ENCODE assay signal across 1 cellular context in the genomic region with DNA sequence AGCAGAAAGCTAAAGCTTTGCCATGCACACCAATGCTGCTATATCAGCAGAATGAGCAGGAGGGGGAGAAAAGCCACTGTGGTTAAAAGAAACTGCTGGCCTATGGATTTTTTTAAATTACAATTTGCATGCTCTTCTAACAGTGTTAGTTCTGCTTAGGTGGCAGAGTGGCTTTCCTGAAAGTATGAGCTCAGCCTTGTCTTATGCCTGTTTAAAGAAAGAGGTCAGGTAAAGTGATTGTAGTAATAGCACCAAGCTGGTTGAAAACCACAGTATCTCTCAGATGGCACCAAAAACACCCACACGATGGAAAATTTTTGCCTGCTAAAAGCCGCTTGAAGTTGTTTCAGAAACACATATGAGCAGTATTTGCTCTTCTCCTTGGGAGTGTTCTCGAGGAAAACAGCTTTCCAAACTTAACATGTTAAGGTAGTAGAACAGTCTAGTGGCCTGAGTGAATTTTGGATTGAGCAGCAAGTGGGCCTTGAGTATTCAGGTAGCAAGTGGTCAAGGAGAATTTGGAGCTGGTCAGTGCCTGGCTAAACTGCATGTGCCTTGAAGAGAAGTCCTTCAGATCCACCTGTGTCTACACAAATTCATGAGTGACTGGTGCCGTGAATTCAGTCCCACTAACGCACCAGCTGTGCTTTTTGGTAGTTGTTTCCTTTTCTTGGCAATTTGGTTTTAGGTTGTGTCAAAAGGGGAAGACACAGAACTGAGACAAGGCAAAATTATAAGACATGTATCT.
TF ChIP-seq lines count a peak whose summit lies in the region.

No MANE protein-coding gene starts in this region.

TF ChIP-seq in GM12878, 131 proteins besides CTCF, POLR2A, EP300 and RAD21 (continued from another document and continues in another):
- TF ChIP-seq PKNOX1 (IDR thresholded peaks at IDR 0.05) (peak; percentile 20; the same call in 1 of the 2 replicates), POU2F2 (IDR thresholded peaks at IDR 0.05; ENCODE audit: borderline replicate concordance, low read depth, low read length) (peak; percentile 69; the same call in 2 of the 3 replicates), KAT2A (conservative IDR thresholded peaks at IDR 0.05; ENCODE audit: control insufficient read depth, low read depth, low read length) (no peak), SMAD5 (IDR thresholded peaks at IDR 0.05; ENCODE audit: low read depth) (no peak), BRCA1 (IDR thresholded peaks at IDR 0.05; ENCODE audit: low read depth, low read length) (no peak), BCLAF1 (IDR thresholded peaks at IDR 0.05) (no peak), JUNB (IDR thresholded peaks at IDR 0.05) (0 out of 2 replicates have a peak, but pooled peaks have one; percentile 8), MAX (IDR thresholded peaks at IDR 0.05; ENCODE audit: low read depth, low read length) (no peak), NRF1 (conservative IDR thresholded peaks at IDR 0.05; ENCODE audit: low read depth, low read length) (no peak), CREB1 (IDR thresholded peaks at IDR 0.05; ENCODE audit: low read depth) (peak; percentile 52; the same call in 1 of the 2 replicates), STAT1 (conservative IDR thresholded peaks at IDR 0.05) (no peak), TCF3 (IDR thresholded peaks at IDR 0.05; ENCODE audit: borderline replicate concordance, insufficient read depth, low read depth, low read length) (no peak), RELB (IDR thresholded peaks at IDR 0.05; ENCODE audit: low read depth) (peak; percentile 66), ETV6 (conservative IDR thresholded peaks at IDR 0.05 in 1 of 2, IDR thresholded peaks at IDR 0.05 in 1 of 2; ENCODE audit: borderline replicate concordance in 1 of 2, low read depth in 1 of 2) (peak in 1 of 2 experiments; percentile 27; a peak in 1 of 4 replicates), TAF1 (IDR thresholded peaks at IDR 0.05; ENCODE audit: borderline replicate concordance, low read depth, low read length) (no peak), SMAD1 (IDR thresholded peaks at IDR 0.05; ENCODE audit: low read depth, partially characterized antibody) (no peak), ZNF217 (IDR thresholded peaks at IDR 0.05) (no peak), NFIC (IDR thresholded peaks at IDR 0.05; ENCODE audit: low read depth, low read length) (peak; percentile 53; the same call in 1 of the 2 replicates), RBBP5 (conservative IDR thresholded peaks at IDR 0.05) (no peak), NR2F1 (conservative IDR thresholded peaks at IDR 0.05) (peak; percentile 52; the same call in 1 of the 2 replicates), CEBPZ (IDR thresholded peaks at IDR 0.05; ENCODE audit: low read depth, low read length) (no peak), HDAC2 (IDR thresholded peaks at IDR 0.05) (no peak), USF2 (IDR thresholded peaks at IDR 0.05; ENCODE audit: borderline replicate concordance, low read depth, low read length) (no peak), IKZF2 (IDR thresholded peaks at IDR 0.05) (peak; percentile 83 to 86), CEBPB (IDR thresholded peaks at IDR 0.05; ENCODE audit: borderline replicate concordance in 1 of 2, low read depth in 2 of 2, low read length in 2 of 2) (peak in 1 of 2 experiments; percentile 53; a peak in 1 of 4 replicates), BHLHE40 (IDR thresholded peaks at IDR 0.05; ENCODE audit: borderline replicate concordance in 1 of 2, low read depth in 2 of 2, low read length in 1 of 2) (peak; percentile 11 to 13; a peak in 2 of 4 replicates), CHD4 (IDR thresholded peaks at IDR 0.05) (no peak), EZH2 (IDR thresholded peaks at IDR 0.05; ENCODE audit: borderline replicate concordance, control insufficient read depth, low read depth, low read length) (no peak), CBFB (IDR thresholded peaks at IDR 0.05; ENCODE audit: low read depth) (0 out of 2 replicates have a peak, but pooled peaks have one; percentile 43), ZNF384 (IDR thresholded peaks at IDR 0.05; ENCODE audit: borderline replicate concordance, low read depth, low read length) (peak; percentile 77; the same call in 1 of the 2 replicates), RUNX3 (IDR thresholded peaks at IDR 0.05; ENCODE audit: low read length) (peak; percentile 93), CREM (IDR thresholded peaks at IDR 0.05; ENCODE audit: low read depth) (peak; percentile 29; the same call in 1 of the 2 replicates), SKIL (IDR thresholded peaks at IDR 0.05; ENCODE audit: low read depth, poor library complexity, severe bottlenecking) (no peak)
- TF ChIP-seq, protein P1, sequence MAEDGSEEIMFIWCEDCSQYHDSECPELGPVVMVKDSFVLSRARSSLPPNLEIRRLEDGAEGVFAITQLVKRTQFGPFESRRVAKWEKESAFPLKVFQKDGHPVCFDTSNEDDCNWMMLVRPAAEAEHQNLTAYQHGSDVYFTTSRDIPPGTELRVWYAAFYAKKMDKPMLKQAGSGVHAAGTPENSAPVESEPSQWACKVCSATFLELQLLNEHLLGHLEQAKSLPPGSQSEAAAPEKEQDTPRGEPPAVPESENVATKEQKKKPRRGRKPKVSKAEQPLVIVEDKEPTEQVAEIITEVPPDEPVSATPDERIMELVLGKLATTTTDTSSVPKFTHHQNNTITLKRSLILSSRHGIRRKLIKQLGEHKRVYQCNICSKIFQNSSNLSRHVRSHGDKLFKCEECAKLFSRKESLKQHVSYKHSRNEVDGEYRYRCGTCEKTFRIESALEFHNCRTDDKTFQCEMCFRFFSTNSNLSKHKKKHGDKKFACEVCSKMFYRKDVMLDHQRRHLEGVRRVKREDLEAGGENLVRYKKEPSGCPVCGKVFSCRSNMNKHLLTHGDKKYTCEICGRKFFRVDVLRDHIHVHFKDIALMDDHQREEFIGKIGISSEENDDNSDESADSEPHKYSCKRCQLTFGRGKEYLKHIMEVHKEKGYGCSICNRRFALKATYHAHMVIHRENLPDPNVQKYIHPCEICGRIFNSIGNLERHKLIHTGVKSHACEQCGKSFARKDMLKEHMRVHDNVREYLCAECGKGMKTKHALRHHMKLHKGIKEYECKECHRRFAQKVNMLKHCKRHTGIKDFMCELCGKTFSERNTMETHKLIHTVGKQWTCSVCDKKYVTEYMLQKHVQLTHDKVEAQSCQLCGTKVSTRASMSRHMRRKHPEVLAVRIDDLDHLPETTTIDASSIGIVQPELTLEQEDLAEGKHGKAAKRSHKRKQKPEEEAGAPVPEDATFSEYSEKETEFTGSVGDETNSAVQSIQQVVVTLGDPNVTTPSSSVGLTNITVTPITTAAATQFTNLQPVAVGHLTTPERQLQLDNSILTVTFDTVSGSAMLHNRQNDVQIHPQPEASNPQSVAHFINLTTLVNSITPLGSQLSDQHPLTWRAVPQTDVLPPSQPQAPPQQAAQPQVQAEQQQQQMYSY (CRISPR knock-in tag; IDR thresholded peaks at IDR 0.05) = no peak
- TF ChIP-seq, protein P2, sequence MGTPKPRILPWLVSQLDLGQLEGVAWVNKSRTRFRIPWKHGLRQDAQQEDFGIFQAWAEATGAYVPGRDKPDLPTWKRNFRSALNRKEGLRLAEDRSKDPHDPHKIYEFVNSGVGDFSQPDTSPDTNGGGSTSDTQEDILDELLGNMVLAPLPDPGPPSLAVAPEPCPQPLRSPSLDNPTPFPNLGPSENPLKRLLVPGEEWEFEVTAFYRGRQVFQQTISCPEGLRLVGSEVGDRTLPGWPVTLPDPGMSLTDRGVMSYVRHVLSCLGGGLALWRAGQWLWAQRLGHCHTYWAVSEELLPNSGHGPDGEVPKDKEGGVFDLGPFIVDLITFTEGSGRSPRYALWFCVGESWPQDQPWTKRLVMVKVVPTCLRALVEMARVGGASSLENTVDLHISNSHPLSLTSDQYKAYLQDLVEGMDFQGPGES (IDR thresholded peaks at IDR 0.05) = no peak
- TF ChIP-seq, protein P3, sequence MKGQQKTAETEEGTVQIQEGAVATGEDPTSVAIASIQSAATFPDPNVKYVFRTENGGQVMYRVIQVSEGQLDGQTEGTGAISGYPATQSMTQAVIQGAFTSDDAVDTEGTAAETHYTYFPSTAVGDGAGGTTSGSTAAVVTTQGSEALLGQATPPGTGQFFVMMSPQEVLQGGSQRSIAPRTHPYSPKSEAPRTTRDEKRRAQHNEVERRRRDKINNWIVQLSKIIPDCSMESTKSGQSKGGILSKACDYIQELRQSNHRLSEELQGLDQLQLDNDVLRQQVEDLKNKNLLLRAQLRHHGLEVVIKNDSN (IDR thresholded peaks at IDR 0.05; ENCODE audit: borderline replicate concordance, extremely low read length, insufficient read depth, low read depth, low read length) = no peak
